Comparison of ENCODE assay signal across 9 cellular contexts in genomic region chr13:45833663-45834062, GRCh38. TPM values are rescaled to one million over a fixed set of nuclear protein-coding genes. Genes with fewer than 3 reads are reported as not detected.
A peak's percentile ranks its signal among the peaks of the same experiment; 100 is the strongest.
DNase-seq lines count a peak whose midpoint lies in the region; ATAC-seq and TF ChIP-seq lines count a peak whose summit lies in the region.
"Had no signal": no experiment of that assay in that cellular context is flagged by ENCODE, and none has a peak within 500 bp of the region (broad histone marks: within the 10 kb centered on the region; RNA-seq: fewer than 3 reads in every experiment).

No MANE protein-coding gene starts in this region.

- H4K20me1 ChIP-seq in BLaER1 treated with 17β-estradiol and CSF1 and Interleukin-3, amounts not matched to agents 10 nM and 100 nM, result no peaks in the 10 kb centered on the region
- H4K20me1 ChIP-seq in Karpas-422 (ENCODE audit: insufficient read depth, low read depth, low read length), result no peaks in the 10 kb centered on the region

- H3K27me3 Mint-ChIP-seq in activated CD8-positive, alpha-beta T cell treated with anti-CD3 and anti-CD28 coated beads, Interleukin-2, amount 10 ng/mL, durations not matched to agents 7 days and 5 days (ENCODE audit: low read depth), result no peaks in the 10 kb centered on the region

- peak overlapping the region in 6 of 11 experiments; percentile 10 to 68 (median 46); a peak in 11 of 22 replicates for H3K4me2 ChIP-seq in BLaER1 treated with 17β-estradiol and CSF1 and Interleukin-3, amounts not matched to agents 10 nM and 100 nM
- no peak overlapping the region for H3K4me2 ChIP-seq in Karpas-422 (ENCODE audit: low read depth, low read length, poor library complexity, severe bottlenecking)

- no peaks in the 10 kb centered on the region for H3K79me2 ChIP-seq in Karpas-422 (ENCODE audit: low read length)

- ATAC-seq in HG03108 (IDR thresholded peaks at IDR 0.05; ENCODE audit: unreplicated experiment), result no peak
- ATAC-seq in activated CD8-positive, alpha-beta T cell treated with anti-CD3 and anti-CD28 coated beads, Interleukin-2, amount 10 ng/mL, durations not matched to agents 7 days and 5 days, result no peak

- no peak overlapping the region for H3K4me3 ChIP-seq in BLaER1 treated with 17β-estradiol and CSF1 and Interleukin-3, amounts not matched to agents 10 nM and 100 nM
- no peak overlapping the region for H3K4me3 ChIP-seq in LNCaP clone FGC (ENCODE audit: low read depth, low read length)
- no peak overlapping the region for H3K4me3 ChIP-seq in Karpas-422 (ENCODE audit: low read length)
- H3K4me3 ChIP-seq: dorsolateral prefrontal cortex had no signal

- no peak overlapping the region for H3K27ac ChIP-seq in BLaER1 treated with 17β-estradiol and CSF1 and Interleukin-3, amounts not matched to agents 10 nM and 100 nM
- no peak overlapping the region for H3K27ac ChIP-seq in Karpas-422 (ENCODE audit: low read length)

- H3K9me3 ChIP-seq in BLaER1 treated with 17β-estradiol and CSF1 and Interleukin-3, amounts not matched to agents 10 nM and 100 nM (replicated peaks in 1 of 11), result no peaks in the 10 kb centered on the region
- no peaks in the 10 kb centered on the region for H3K9me3 ChIP-seq in Karpas-422 (ENCODE audit: low read length)

- H3K9me3 Mint-ChIP-seq in activated CD8-positive, alpha-beta T cell treated with anti-CD3 and anti-CD28 coated beads, Interleukin-2, amount 10 ng/mL, durations not matched to agents 7 days and 5 days (ENCODE audit: insufficient read depth), result no peaks in the 10 kb centered on the region

- no peak overlapping the region for H3K4me3 Mint-ChIP-seq in activated CD8-positive, alpha-beta T cell treated with anti-CD3 and anti-CD28 coated beads, Interleukin-2, amount 10 ng/mL, durations not matched to agents 7 days and 5 days

- TF ChIP-seq CTCF in LNCaP clone FGC (IDR thresholded peaks at IDR 0.05; ENCODE audit: control insufficient read depth, extremely low read depth, insufficient read depth), result no peak

- CTCF ChIA-PET in activated CD8-positive, alpha-beta T cell treated with anti-CD3 and anti-CD28 coated beads, Interleukin-2, amount 10 ng/mL, durations not matched to agents 7 days and 5 days (lab: Charles Lee), result no interaction called here

- H3K27me3 ChIP-seq in BLaER1 treated with 17β-estradiol and CSF1 and Interleukin-3, amounts not matched to agents 10 nM and 100 nM, result no peaks in the 10 kb centered on the region
- no peaks in the 10 kb centered on the region for H3K27me3 ChIP-seq in Karpas-422 (ENCODE audit: low read length)
- H3K27me3 ChIP-seq: dorsolateral prefrontal cortex had no signal

- H3K27ac Mint-ChIP-seq in activated CD8-positive, alpha-beta T cell treated with anti-CD3 and anti-CD28 coated beads, Interleukin-2, amount 10 ng/mL, durations not matched to agents 7 days and 5 days, result no peak overlapping the region

- no peaks in the 10 kb centered on the region for H3K36me3 Mint-ChIP-seq in activated CD8-positive, alpha-beta T cell treated with anti-CD3 and anti-CD28 coated beads, Interleukin-2, amount 10 ng/mL, durations not matched to agents 7 days and 5 days (ENCODE audit: low read depth)

- no peak overlapping the region for H3K9ac ChIP-seq in BLaER1 treated with 17β-estradiol and CSF1 and Interleukin-3, amounts not matched to agents 10 nM and 100 nM
- no peak overlapping the region for H3K9ac ChIP-seq in Karpas-422 (ENCODE audit: low read length)

- no peaks in the 10 kb centered on the region for H3K9me2 ChIP-seq in Karpas-422 (replicated peaks; ENCODE audit: insufficient read depth, low read length)

- H3K36me3 ChIP-seq in BLaER1 treated with 17β-estradiol and CSF1 and Interleukin-3, amounts not matched to agents 10 nM and 100 nM, result no peaks in the 10 kb centered on the region
- H3K36me3 ChIP-seq in Karpas-422 (ENCODE audit: insufficient read depth, low read length), result no peaks in the 10 kb centered on the region

- H2AFZ ChIP-seq in Karpas-422 (ENCODE audit: low read length), result no peak overlapping the region

- H3K4me1 ChIP-seq in BLaER1 treated with 17β-estradiol and CSF1 and Interleukin-3, amounts not matched to agents 10 nM and 100 nM, result peaks cover 14 to 56% (median 36%) of the 10 kb centered on the region in 10 experiments
- H3K4me1 ChIP-seq in Karpas-422 (ENCODE audit: low read length), result no peaks in the 10 kb centered on the region

- POLR2A ChIA-PET in activated CD8-positive, alpha-beta T cell treated with anti-CD3 and anti-CD28 coated beads, Interleukin-2, amount 10 ng/mL, durations not matched to agents 7 days and 5 days (lab: Charles Lee), result no interaction called here

- H3K4me1 Mint-ChIP-seq in activated CD8-positive, alpha-beta T cell treated with anti-CD3 and anti-CD28 coated beads, Interleukin-2, amount 10 ng/mL, durations not matched to agents 7 days and 5 days (ENCODE audit: low read depth), result no peaks in the 10 kb centered on the region

- peak; percentile 17 for DNase-seq in LNCaP clone FGC (ENCODE audit: low read depth)
- peak; percentile 13 for DNase-seq in cerebellum (ENCODE audit: low spot score)
- peak; percentile 58 for DNase-seq in medulla oblongata (ENCODE audit: extremely low spot score)
- DNase-seq in Karpas-422, result no peak
- DNase-seq in NCI-H82 treated with DMSO at 0.1 percent for 48 hours (lab: John Stamatoyannopoulos, UW; ENCODE audit: unreplicated experiment), result no peak
- DNase-seq in activated CD8-positive, alpha-beta T cell treated with anti-CD3 and anti-CD28 coated beads, Interleukin-2, amount 10 ng/mL, durations not matched to agents 7 days and 5 days, result no peak

RNA-seq across cellular contexts. Expression of gene SIAH3, which starts 17.9 kb away (rescaled TPM):
- total RNA-seq in cerebellum, result 18.0 TPM
- not detected in 2 replicates for total RNA-seq in Karpas-422 (2014; rRNA removed; shearing (Covaris generic); ENCODE audit: low replicate concordance)
- total RNA-seq in activated CD8-positive, alpha-beta T cell treated with anti-CD3 and anti-CD28 coated beads, Interleukin-2, amount 10 ng/mL, durations not matched to agents 7 days and 5 days, result not detected

Comparison
In these comparisons a context has a peak if more than half of its experiments do, and no peak if none do; other contexts are left out.
1. DNase-seq: peak in LNCaP clone FGC (single experiment), cerebellum (single experiment) and medulla oblongata (single experiment); none in Karpas-422 (single experiment), NCI-H82 treated with DMSO at 0.1 percent for 48 hours (single experiment) and activated CD8-positive, alpha-beta T cell treated with anti-CD3 and anti-CD28 coated beads, Interleukin-2, amount 10 ng/mL, durations not matched to agents 7 days and 5 days (single experiment).
2. RNA of gene SIAH3, which starts 17.9 kb away (total RNA-seq): 18.0 TPM in cerebellum (single experiment); not detected in Karpas-422 and not detected in activated CD8-positive, alpha-beta T cell treated with anti-CD3 and anti-CD28 coated beads, Interleukin-2, amount 10 ng/mL, durations not matched to agents 7 days and 5 days; every median in the first group is over 10 times any median in the second.